Comparison of ENCODE assay signal across 8 cellular contexts in genomic region chr17:77472837-77473214, GRCh38.
A peak's percentile ranks its signal among the peaks of the same experiment; 100 is the strongest.
DNase-seq lines count a peak whose midpoint lies in the region; ATAC-seq and TF ChIP-seq lines count a peak whose summit lies in the region.

No MANE protein-coding gene starts in this region.

- H3K4me1 Mint-ChIP-seq in WTC11 = peaks cover 95% of the 10 kb centered on the region

- ATAC-seq in WTC11 = no peak
- no peak for ATAC-seq in GM18502 (IDR thresholded peaks at IDR 0.05; ENCODE audit: poor library complexity, unreplicated experiment)

- H3K9ac ChIP-seq in HUES6 (ENCODE audit: low read length) = peak overlapping the region; percentile 64

- no peaks in the 10 kb centered on the region for H3K9me3 ChIP-seq in HUES6 (ENCODE audit: control insufficient read depth, insufficient read depth, low read depth, low read length)
- no peaks in the 10 kb centered on the region for H3K9me3 ChIP-seq in left ventricle myocardium inferior (replicated peaks)

- DNase-seq in WTC11 (ENCODE audit: low spot score) (no peak), left ventricle myocardium inferior (no peak), HEK293T (ENCODE audit: extremely low spot score) (no peak), posterior cingulate gyrus (no peak), NCI-H526 (lab: John Stamatoyannopoulos, UW) (no peak)

- no peak for TF ChIP-seq CTCF in WTC11 (IDR thresholded peaks at IDR 0.05)
- TF ChIP-seq CTCF in left ventricle myocardium inferior (IDR thresholded peaks at IDR 0.05; ENCODE audit: borderline replicate concordance) = no peak

- intact Hi-C loops in left ventricle myocardium inferior (cut with micrococcal nuclease) (no loop called here), posterior cingulate gyrus (cut with DNase I) (no loop called here)

- no peaks in the 10 kb centered on the region for H3K27me3 ChIP-seq in HUES6 (ENCODE audit: control insufficient read depth, insufficient read depth, low read length)
- H3K27me3 ChIP-seq in left ventricle myocardium inferior (ENCODE audit: low read depth) = no peaks in the 10 kb centered on the region

- POLR2A ChIA-PET in WTC11 (lab: Charles Lee) (interaction anchor here (1.4 to 1.5 kb wide), 2 partner anchors 36 to 53 kb away, joined by 3 to 6 read pairs; no protein-coding TSS in a partner anchor), HEK293T (lab: Yijun Ruan, JAX) (interaction anchor here (1.8 kb wide), 1 partner anchor 22 kb away, joined by 5 read pairs; no protein-coding TSS in a partner anchor)

- H3K36me3 ChIP-seq in HUES6 (ENCODE audit: control insufficient read depth, insufficient read depth, low read length) (peaks cover 16% of the 10 kb centered on the region), left ventricle myocardium inferior (no peaks in the 10 kb centered on the region)

- H3K4me3 ChIP-seq in HUES6 (ENCODE audit: low read depth, low read length) (0 out of 2 replicates have a peak overlapping the region, but pooled peaks have one; percentile 4), left ventricle myocardium inferior (peak overlapping the region; percentile 46), skin epidermis (no peak overlapping the region)

- peak overlapping the region; percentile 35; the same call in 1 of the 2 replicates for H3K4me3 Mint-ChIP-seq in WTC11

- H3K4me1 ChIP-seq in HUES6 (ENCODE audit: control insufficient read depth, insufficient read depth, low read length) = peaks cover 87% of the 10 kb centered on the region
- peaks cover 95% of the 10 kb centered on the region for H3K4me1 ChIP-seq in left ventricle myocardium inferior

- peaks cover 24% of the 10 kb centered on the region for H3K36me3 Mint-ChIP-seq in WTC11

- CTCF ChIA-PET in WTC11 (lab: Charles Lee) (interaction anchor here (0.7 to 3.2 kb wide), 10 partner anchors 11 to 485 kb away, joined by 3 to 51 read pairs (median 4); partner anchors contain the start of gene TNRC6C), HEK293T (lab: Yijun Ruan, JAX) (interaction anchor here (0.6 to 1.5 kb wide), 3 partner anchors 28 to 43 kb away, joined by 3 to 5 read pairs (median 3); no protein-coding TSS in a partner anchor)

- H3K27ac Mint-ChIP-seq in WTC11 = peak overlapping the region; percentile 95

- H3K27me3 Mint-ChIP-seq in WTC11 (ENCODE audit: low read depth) = no peaks in the 10 kb centered on the region

- H3K27ac ChIP-seq in HUES6 (ENCODE audit: low read depth, low read length) (peak overlapping the region; percentile 88), left ventricle myocardium inferior (replicated peaks) (peak overlapping the region; percentile 84), skin epidermis (peak overlapping the region in 13 of 21 experiments; percentile 11 to 80 (median 64))

- no peaks in the 10 kb centered on the region; the same call in 1 of the 2 replicates for H3K9me3 Mint-ChIP-seq in WTC11

TF ChIP-seq in WTC11, 78 proteins besides CTCF, POLR2A, EP300 and RAD21 (continues in another document):
- no peak for TF ChIP-seq STAT6 (CRISPR knock-in tag; conservative IDR thresholded peaks at IDR 0.05; ENCODE audit: low read depth)
- no peak for TF ChIP-seq ZNF423 (CRISPR knock-in tag; IDR thresholded peaks at IDR 0.05)
- TF ChIP-seq SMAD3 (CRISPR knock-in tag; IDR thresholded peaks at IDR 0.05; ENCODE audit: borderline replicate concordance) = no peak
- TF ChIP-seq ZSCAN18 (CRISPR knock-in tag; IDR thresholded peaks at IDR 0.05) = no peak
- no peak for TF ChIP-seq FOXP1 (CRISPR knock-in tag; IDR thresholded peaks at IDR 0.05; ENCODE audit: borderline replicate concordance)

TF ChIP-seq in HEK293T, 16 proteins besides CTCF, POLR2A, EP300 and RAD21:
- TF ChIP-seq SP1 (IDR thresholded peaks at IDR 0.05) (no peak), FOXA1 (IDR thresholded peaks at IDR 0.05) (no peak), L3MBTL2 (conservative IDR thresholded peaks at IDR 0.05) (no peak), BHLHE40 (IDR thresholded peaks at IDR 0.05; ENCODE audit: borderline replicate concordance) (no peak), PKNOX1 (IDR thresholded peaks at IDR 0.05) (no peak), ZNF384 (IDR thresholded peaks at IDR 0.05) (no peak), LEF1 (IDR thresholded peaks at IDR 0.05; ENCODE audit: borderline replicate concordance) (no peak), NFRKB (IDR thresholded peaks at IDR 0.05) (no peak), SUZ12 (IDR thresholded peaks at IDR 0.05) (no peak), ELF4 (IDR thresholded peaks at IDR 0.05) (no peak), FOXK2 (IDR thresholded peaks at IDR 0.05) (no peak), HDGF (IDR thresholded peaks at IDR 0.05; ENCODE audit: borderline replicate concordance) (no peak), CTBP1 (IDR thresholded peaks at IDR 0.05; ENCODE audit: borderline replicate concordance) (no peak), TARDBP (IDR thresholded peaks at IDR 0.05) (no peak), FOXM1 (IDR thresholded peaks at IDR 0.05; ENCODE audit: borderline replicate concordance) (no peak), ARNT (IDR thresholded peaks at IDR 0.05) (no peak)

Comparison
In these comparisons a context has a peak if more than half of its experiments do, and no peak if none do; other contexts are left out.
1. H3K4me3 ChIP-seq: peak in HUES6 (single experiment) and left ventricle myocardium inferior (single experiment); none in skin epidermis (0 of 7).
2. Peak in every context shown above with its lines, with median percentiles within 50 percentile points of each other: H3K27ac ChIP-seq.